Comparison of ENCODE assay signal across 1 cellular context in the genomic region with DNA sequence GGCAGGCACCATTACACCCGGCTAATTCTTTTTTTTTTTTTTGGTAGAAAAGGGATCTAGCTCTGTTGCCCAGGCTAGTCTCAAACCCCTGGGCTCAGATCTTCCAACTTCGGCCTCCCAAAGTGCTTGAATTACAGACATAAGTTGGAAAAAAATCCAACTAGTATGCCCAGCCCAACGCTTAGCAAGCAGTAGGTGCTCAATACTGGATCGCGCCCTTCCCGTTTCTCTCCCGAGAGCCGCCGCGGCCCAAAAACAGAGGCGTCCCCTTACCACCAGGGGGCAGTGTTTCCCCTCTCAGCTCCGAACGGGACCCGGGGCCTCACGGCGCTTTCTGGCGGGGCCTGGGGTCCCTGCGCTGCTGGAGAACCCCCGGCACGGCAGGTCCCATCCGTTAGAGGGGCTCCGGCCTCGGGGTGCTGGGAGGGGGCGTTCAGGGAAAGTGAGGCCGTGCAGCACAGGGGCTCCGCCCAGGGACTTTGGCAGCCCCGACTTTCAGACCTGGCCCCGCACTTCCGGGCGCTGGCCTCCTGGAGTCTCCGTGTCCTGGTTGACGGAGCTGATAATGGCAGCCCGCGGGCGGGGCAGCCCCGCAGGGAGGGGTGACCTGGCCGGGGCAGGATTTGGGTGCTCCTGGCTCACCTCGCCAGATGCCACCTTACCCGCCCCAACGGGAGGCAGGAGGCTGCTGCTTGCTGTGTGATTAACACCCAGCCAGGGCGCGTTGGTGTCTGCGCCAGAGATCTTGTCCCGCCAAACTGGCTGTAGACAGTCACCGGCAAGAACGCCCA.
TF ChIP-seq lines count a peak whose summit lies in the region.

No MANE protein-coding gene starts in this region.

TF ChIP-seq in K562, 482 proteins besides CTCF, POLR2A, EP300 and RAD21 (continued from another document and continues in another):
- no peak for TF ChIP-seq ATF6 (CRISPR knock-in tag; IDR thresholded peaks at IDR 0.05)
- no peak for TF ChIP-seq MAFG (tag; conservative IDR thresholded peaks at IDR 0.05)
- TF ChIP-seq SAFB2 (IDR thresholded peaks at IDR 0.05; ENCODE audit: borderline replicate concordance, low read depth, low read length, severe bottlenecking), result no peak
- peak; percentile 95 for TF ChIP-seq FIP1L1 (IDR thresholded peaks at IDR 0.05; ENCODE audit: low read depth, low read length, poor library complexity, severe bottlenecking)
- TF ChIP-seq ILK (tag; IDR thresholded peaks at IDR 0.05; ENCODE audit: borderline replicate concordance, low read depth), result no peak
- no peak for TF ChIP-seq ZNF316 (IDR thresholded peaks at IDR 0.05)
- TF ChIP-seq BMI1 (IDR thresholded peaks at IDR 0.05; ENCODE audit: low read length), result 0 out of 2 replicates have a peak, but pooled peaks have one; percentile 28
- TF ChIP-seq HMG20A (CRISPR knock-in tag; conservative IDR thresholded peaks at IDR 0.05), result no peak
- no peak for TF ChIP-seq ZNF140 (CRISPR knock-in tag; IDR thresholded peaks at IDR 0.05)
- TF ChIP-seq ZNF592 (IDR thresholded peaks at IDR 0.05), result no peak
- no peak for TF ChIP-seq HNRNPUL1 (IDR thresholded peaks at IDR 0.05; ENCODE audit: low read length)
- no peak for TF ChIP-seq ZNF766 (CRISPR knock-in tag; conservative IDR thresholded peaks at IDR 0.05)
- no peak for TF ChIP-seq EZH2 (IDR thresholded peaks at IDR 0.05; ENCODE audit: borderline replicate concordance, low read depth, low read length)
- TF ChIP-seq, protein P1, sequence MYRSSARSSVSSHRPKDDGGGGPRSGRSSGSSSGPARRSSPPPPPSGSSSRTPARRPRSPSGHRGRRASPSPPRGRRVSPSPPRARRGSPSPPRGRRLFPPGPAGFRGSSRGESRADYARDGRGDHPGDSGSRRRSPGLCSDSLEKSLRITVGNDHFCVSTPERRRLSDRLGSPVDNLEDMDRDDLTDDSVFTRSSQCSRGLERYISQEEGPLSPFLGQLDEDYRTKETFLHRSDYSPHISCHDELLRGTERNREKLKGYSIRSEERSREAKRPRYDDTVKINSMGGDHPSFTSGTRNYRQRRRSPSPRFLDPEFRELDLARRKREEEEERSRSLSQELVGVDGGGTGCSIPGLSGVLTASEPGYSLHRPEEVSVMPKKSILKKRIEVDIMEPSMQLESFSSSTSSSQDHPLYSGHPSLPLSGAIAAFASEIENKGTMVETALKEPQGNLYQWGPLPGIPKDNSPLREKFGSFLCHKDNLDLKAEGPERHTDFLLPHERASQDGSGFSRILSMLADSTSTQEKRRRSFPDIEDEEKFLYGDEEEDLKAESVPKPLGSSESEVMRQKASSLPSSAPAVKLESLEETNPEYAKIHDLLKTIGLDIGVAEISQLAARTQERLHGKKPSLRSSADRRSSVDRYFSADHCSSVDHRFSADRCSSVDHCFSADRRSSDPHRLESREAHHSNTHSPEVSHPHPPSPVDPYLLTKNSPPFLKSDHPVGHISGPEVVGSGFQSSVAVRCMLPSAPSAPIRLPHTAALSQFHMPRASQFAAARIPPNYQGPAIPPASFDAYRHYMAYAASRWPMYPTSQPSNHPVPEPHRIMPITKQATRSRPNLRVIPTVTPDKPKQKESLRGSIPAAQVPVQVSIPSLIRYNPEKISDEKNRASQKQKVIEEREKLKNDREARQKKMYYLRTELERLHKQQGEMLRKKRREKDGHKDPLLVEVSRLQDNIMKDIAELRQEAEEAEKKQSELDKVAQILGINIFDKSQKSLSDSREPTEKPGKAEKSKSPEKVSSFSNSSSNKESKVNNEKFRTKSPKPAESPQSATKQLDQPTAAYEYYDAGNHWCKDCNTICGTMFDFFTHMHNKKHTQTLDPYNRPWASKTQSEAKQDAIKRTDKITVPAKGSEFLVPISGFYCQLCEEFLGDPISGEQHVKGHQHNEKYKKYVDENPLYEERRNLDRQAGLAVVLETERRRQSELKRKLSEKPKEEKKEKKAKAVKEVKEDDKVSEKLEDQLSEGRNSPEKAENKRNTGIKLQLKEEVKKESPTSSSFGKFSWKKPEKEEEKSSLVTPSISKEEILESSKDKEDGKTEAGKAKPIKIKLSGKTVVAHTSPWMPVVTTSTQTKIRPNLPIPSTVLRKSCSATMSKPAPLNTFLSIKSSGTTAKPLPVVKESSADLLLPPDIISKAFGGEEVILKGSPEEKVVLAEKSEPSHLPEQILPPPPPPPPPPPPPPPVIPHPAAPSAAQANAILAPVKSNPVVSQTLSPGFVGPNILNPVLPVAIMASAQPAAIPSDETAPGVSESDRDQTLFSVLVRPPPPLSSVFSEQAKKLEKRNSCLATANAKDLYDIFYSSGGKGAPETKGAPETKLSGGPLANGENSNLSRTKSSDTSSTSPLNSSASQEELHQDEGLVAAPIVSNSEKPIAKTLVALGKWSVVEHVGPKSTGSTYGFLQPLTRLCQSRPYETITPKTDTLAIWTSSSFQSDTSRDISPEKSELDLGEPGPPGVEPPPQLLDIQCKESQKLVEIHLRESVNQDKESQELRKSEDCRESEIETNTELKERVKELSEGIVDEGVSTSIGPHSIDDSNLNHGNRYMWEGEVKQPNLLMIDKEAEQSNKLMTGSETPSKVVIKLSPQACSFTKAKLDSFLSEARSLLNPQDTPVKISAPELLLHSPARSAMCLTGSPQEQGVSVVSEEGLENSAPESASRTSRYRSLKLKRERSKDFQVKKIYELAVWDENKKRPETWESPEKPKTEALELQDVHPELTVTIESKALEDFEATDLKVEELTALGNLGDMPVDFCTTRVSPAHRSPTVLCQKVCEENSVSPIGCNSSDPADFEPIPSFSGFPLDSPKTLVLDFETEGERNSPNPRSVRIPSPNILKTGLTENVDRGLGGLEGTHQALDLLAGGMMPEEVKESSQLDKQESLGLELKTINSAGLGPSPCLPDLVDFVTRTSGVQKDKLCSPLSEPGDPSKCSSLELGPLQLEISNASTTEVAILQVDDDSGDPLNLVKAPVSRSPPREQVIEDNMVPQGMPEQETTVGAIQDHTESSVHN (IDR thresholded peaks at IDR 0.05; ENCODE audit: borderline replicate concordance in 1 of 2, low read depth in 1 of 2), result no peak
- no peak for TF ChIP-seq ZNF277 (CRISPR knock-in tag; IDR thresholded peaks at IDR 0.05; ENCODE audit: borderline replicate concordance)
- TF ChIP-seq PHB2 (IDR thresholded peaks at IDR 0.05; ENCODE audit: low read depth), result no peak
- no peak for TF ChIP-seq ZC3H8 (IDR thresholded peaks at IDR 0.05)
- no peak for TF ChIP-seq ZNF445 (CRISPR knock-in tag; IDR thresholded peaks at IDR 0.05; ENCODE audit: low read depth)
- TF ChIP-seq LCOR (CRISPR knock-in tag; IDR thresholded peaks at IDR 0.05), result peak; percentile 98
- no peak for TF ChIP-seq HMBOX1 (IDR thresholded peaks at IDR 0.05)
- no peak for TF ChIP-seq ZNF354B (CRISPR knock-in tag; IDR thresholded peaks at IDR 0.05)
- TF ChIP-seq MEIS2 (IDR thresholded peaks at IDR 0.05; ENCODE audit: partially characterized antibody), result peak; percentile 49
- peak; percentile 64; the same call in 1 of the 2 replicates for TF ChIP-seq CREB3L1 (IDR thresholded peaks at IDR 0.05; ENCODE audit: borderline replicate concordance, low read depth)
- TF ChIP-seq SMARCA5 (IDR thresholded peaks at IDR 0.05), result peak; percentile 63; the same call in 1 of the 2 replicates
- TF ChIP-seq, protein P2, sequence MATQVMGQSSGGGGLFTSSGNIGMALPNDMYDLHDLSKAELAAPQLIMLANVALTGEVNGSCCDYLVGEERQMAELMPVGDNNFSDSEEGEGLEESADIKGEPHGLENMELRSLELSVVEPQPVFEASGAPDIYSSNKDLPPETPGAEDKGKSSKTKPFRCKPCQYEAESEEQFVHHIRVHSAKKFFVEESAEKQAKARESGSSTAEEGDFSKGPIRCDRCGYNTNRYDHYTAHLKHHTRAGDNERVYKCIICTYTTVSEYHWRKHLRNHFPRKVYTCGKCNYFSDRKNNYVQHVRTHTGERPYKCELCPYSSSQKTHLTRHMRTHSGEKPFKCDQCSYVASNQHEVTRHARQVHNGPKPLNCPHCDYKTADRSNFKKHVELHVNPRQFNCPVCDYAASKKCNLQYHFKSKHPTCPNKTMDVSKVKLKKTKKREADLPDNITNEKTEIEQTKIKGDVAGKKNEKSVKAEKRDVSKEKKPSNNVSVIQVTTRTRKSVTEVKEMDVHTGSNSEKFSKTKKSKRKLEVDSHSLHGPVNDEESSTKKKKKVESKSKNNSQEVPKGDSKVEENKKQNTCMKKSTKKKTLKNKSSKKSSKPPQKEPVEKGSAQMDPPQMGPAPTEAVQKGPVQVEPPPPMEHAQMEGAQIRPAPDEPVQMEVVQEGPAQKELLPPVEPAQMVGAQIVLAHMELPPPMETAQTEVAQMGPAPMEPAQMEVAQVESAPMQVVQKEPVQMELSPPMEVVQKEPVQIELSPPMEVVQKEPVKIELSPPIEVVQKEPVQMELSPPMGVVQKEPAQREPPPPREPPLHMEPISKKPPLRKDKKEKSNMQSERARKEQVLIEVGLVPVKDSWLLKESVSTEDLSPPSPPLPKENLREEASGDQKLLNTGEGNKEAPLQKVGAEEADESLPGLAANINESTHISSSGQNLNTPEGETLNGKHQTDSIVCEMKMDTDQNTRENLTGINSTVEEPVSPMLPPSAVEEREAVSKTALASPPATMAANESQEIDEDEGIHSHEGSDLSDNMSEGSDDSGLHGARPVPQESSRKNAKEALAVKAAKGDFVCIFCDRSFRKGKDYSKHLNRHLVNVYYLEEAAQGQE (CRISPR knock-in tag; IDR thresholded peaks at IDR 0.05; ENCODE audit: low read depth), result peak; percentile 83
- TF ChIP-seq ZNF583 (CRISPR knock-in tag; IDR thresholded peaks at IDR 0.05), result no peak
- no peak for TF ChIP-seq NCOA2 (IDR thresholded peaks at IDR 0.05; ENCODE audit: partially characterized antibody in 2 of 2)
- TF ChIP-seq GTF2A2 (tag; IDR thresholded peaks at IDR 0.05), result no peak
- no peak; the same call in 1 of the 2 replicates for TF ChIP-seq HSF4 (CRISPR knock-in tag; IDR thresholded peaks at IDR 0.05; ENCODE audit: borderline replicate concordance)
- peak; percentile 88; the same call in 1 of the 2 replicates for TF ChIP-seq PHF21A (IDR thresholded peaks at IDR 0.05; ENCODE audit: borderline replicate concordance, low read depth)
- TF ChIP-seq TAF7 (tag; IDR thresholded peaks at IDR 0.05), result 0 out of 2 replicates have a peak, but pooled peaks have one; percentile 52
